ENCODE assay signal across 19 cellular contexts in the genomic region with DNA sequence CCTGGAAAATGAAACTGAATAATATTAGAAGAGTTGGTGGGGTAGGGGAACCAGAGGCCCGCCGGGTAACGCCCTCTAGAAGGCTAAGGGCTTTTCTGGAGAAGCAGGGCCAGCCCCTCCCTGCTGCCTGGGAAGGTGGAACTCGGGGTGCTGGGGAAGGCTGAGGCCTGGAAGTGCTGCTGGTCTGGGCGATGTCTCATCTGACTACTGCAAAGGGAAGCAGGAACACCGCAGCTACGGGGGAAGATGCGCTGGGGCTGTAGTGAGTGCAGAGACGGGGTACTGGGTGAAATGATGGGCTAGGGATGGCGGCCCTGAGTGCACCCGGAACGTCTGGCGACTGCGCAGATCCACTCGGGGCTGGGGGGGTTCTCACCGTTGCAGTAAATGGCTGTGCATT.
DNase-seq lines count a peak whose midpoint lies in the region; ATAC-seq and TF ChIP-seq lines count a peak whose summit lies in the region.
"Had no signal": no experiment of that assay in that cellular context is flagged by ENCODE, and none has a peak within 500 bp of the region (broad histone marks: within the 10 kb centered on the region; RNA-seq: fewer than 3 reads in every experiment).

No MANE protein-coding gene starts in this region.

- no peak overlapping the region for H3K23ac ChIP-seq in neuronal stem cell (ENCODE audit: low read depth, low read length, poor library complexity)

- no CpG with 5 or more reads among the region's 16 CpGs for WGBS in neuronal stem cell (ENCODE audit: extremely low coverage in 2 of 2, insufficient read length in 2 of 2, insufficient replicate concordance in 1 of 2), 2 donors

- H3K27ac Mint-ChIP-seq in activated T-cell treated with anti-CD3 and anti-CD28 coated beads, Interleukin-2, amount 50 U/mL, for 72 hours: no peak overlapping the region
- H3K27ac Mint-ChIP-seq in GM23338: no peak overlapping the region
- H3K27ac Mint-ChIP-seq in activated naive CD8-positive, alpha-beta T cell treated with anti-CD3 and anti-CD28 coated beads, Interleukin-2, amount 10 ng/mL, durations not matched to agents 7 days and 5 days: no peak overlapping the region
- H3K27ac Mint-ChIP-seq: mesothelial cell of epicardium, type B pancreatic cell had no signal

- peaks cover 8% of the 10 kb centered on the region for H3K4me1 Mint-ChIP-seq in activated T-cell treated with anti-CD3 and anti-CD28 coated beads, Interleukin-2, amount 50 U/mL, for 72 hours (ENCODE audit: low read depth)
- H3K4me1 Mint-ChIP-seq in GM23338: peaks cover 14% of the 10 kb centered on the region
- peaks cover 11% of the 10 kb centered on the region for H3K4me1 Mint-ChIP-seq in activated naive CD8-positive, alpha-beta T cell treated with anti-CD3 and anti-CD28 coated beads, Interleukin-2, amount 10 ng/mL, durations not matched to agents 7 days and 5 days
- H3K4me1 Mint-ChIP-seq: mesothelial cell of epicardium had no signal

- no peaks in the 10 kb centered on the region for H3K36me3 Mint-ChIP-seq in activated T-cell treated with anti-CD3 and anti-CD28 coated beads, Interleukin-2, amount 50 U/mL, for 72 hours (ENCODE audit: insufficient read depth in 2 of 2)
- H3K36me3 Mint-ChIP-seq in GM23338 (ENCODE audit: low read depth): no peaks in the 10 kb centered on the region
- no peaks in the 10 kb centered on the region for H3K36me3 Mint-ChIP-seq in activated naive CD8-positive, alpha-beta T cell treated with anti-CD3 and anti-CD28 coated beads, Interleukin-2, amount 10 ng/mL, durations not matched to agents 7 days and 5 days
- H3K36me3 Mint-ChIP-seq: mesothelial cell of epicardium, type B pancreatic cell had no signal

- DNase-seq in activated T-cell treated with anti-CD3 and anti-CD28 coated beads, Interleukin-2, amount 50 U/mL, for 72 hours: no peak
- no peak for DNase-seq in activated T-cell treated with anti-CD3 and anti-CD28 coated beads for 4 hours
- DNase-seq in GM23338 (ENCODE audit: low spot score): peak; percentile 43
- no peak for DNase-seq in activated naive CD8-positive, alpha-beta T cell treated with anti-CD3 and anti-CD28 coated beads, Interleukin-2, amount 10 ng/mL, durations not matched to agents 7 days and 5 days
- DNase-seq in neuronal stem cell (ENCODE audit: low spot score): no peak
- no peak for DNase-seq in stimulated activated CD8-positive, alpha-beta memory T cell treated with anti-CD3 and anti-CD28 coated beads, Interleukin-4, amount 100 ng/mL, for 48 hours
- DNase-seq in SHP77 (lab: John Stamatoyannopoulos, UW): no peak
- DNase-seq: EL, GOT3, hypothalamus, NCI-H1436 treated with DMSO at 0.1 percent for 48 hours, NCI-H2171 treated with DMSO at 0.1 percent for 48 hours, OCI-M1, retina, T1000 had no signal

- H3K36me3 ChIP-seq in GM23338 (ENCODE audit: insufficient read depth): no peaks in the 10 kb centered on the region
- H3K36me3 ChIP-seq in neuronal stem cell (replicated peaks in 1 of 2; ENCODE audit: control insufficient read depth in 2 of 2, insufficient read depth in 2 of 2, low read length in 2 of 2): no peaks in the 10 kb centered on the region
- H3K36me3 ChIP-seq: MG63 had no signal

- no peaks in the 10 kb centered on the region for H3K9me3 Mint-ChIP-seq in activated T-cell treated with anti-CD3 and anti-CD28 coated beads, Interleukin-2, amount 50 U/mL, for 72 hours
- no peaks in the 10 kb centered on the region for H3K9me3 Mint-ChIP-seq in GM23338
- H3K9me3 Mint-ChIP-seq in activated naive CD8-positive, alpha-beta T cell treated with anti-CD3 and anti-CD28 coated beads, Interleukin-2, amount 10 ng/mL, durations not matched to agents 7 days and 5 days: no peaks in the 10 kb centered on the region
- H3K9me3 Mint-ChIP-seq: mesothelial cell of epicardium, type B pancreatic cell had no signal

- H4K91ac ChIP-seq in neuronal stem cell (ENCODE audit: low read depth, low read length, poor library complexity): no peak overlapping the region

- no peak overlapping the region for H2BK12ac ChIP-seq in neuronal stem cell (ENCODE audit: low read length)

- no peak overlapping the region for H2BK5ac ChIP-seq in neuronal stem cell (ENCODE audit: low read length)

- H3K4me3 ChIP-seq in GM23338 (peak overlapping the region; percentile 45), neuronal stem cell (ENCODE audit: low read length in 2 of 2) (no peak overlapping the region)
- H3K4me3 ChIP-seq: MG63 had no signal

- ATAC-seq in activated T-cell treated with anti-CD3 and anti-CD28 coated beads, Interleukin-2, amount 50 U/mL, for 72 hours (replicated peaks in 1 of 2): peak in 1 of 2 donors; percentile 28
- ATAC-seq in GM23338 (peak; percentile 97), GM21825 (IDR thresholded peaks at IDR 0.05; ENCODE audit: unreplicated experiment) (no peak)
- no peak for ATAC-seq in activated naive CD8-positive, alpha-beta T cell treated with anti-CD3 and anti-CD28 coated beads, Interleukin-2, amount 10 ng/mL, durations not matched to agents 7 days and 5 days (ENCODE audit: low read depth)

- no peak overlapping the region for H2BK15ac ChIP-seq in neuronal stem cell (ENCODE audit: low read length)

- H2AK5ac ChIP-seq in neuronal stem cell (ENCODE audit: low read depth, low read length): no peak overlapping the region

- H3K4me2 ChIP-seq in GM23338 (peak overlapping the region; percentile 65), neuronal stem cell (ENCODE audit: insufficient read depth, low read length, poor library complexity, severe bottlenecking) (peak overlapping the region; percentile 23)

- no peaks in the 10 kb centered on the region for H3K79me2 ChIP-seq in GM23338 (replicated peaks; ENCODE audit: insufficient read depth)

- H3K79me1 ChIP-seq in neuronal stem cell (ENCODE audit: low read depth, low read length): peaks cover 2% of the 10 kb centered on the region

- H3K27me3 ChIP-seq in GM23338 (ENCODE audit: insufficient read depth) (no peaks in the 10 kb centered on the region), neuronal stem cell (ENCODE audit: control insufficient read depth in 3 of 3, insufficient read depth in 3 of 3, low read depth in 1 of 3, low read length in 3 of 3) (peaks cover 0 to 1% (median 0%) of the 10 kb centered on the region in 3 experiments)
- H3K27me3 ChIP-seq: MG63 had no signal

- H2BK120ac ChIP-seq in neuronal stem cell (ENCODE audit: low read depth, low read length): no peak overlapping the region

- H3K9ac ChIP-seq in neuronal stem cell (ENCODE audit: low read depth, low read length, poor library complexity): no peak overlapping the region

- peak overlapping the region; percentile 93 for H2AFZ ChIP-seq in GM23338
- H2AFZ ChIP-seq in neuronal stem cell (ENCODE audit: low read length): no peak overlapping the region

- peak overlapping the region; percentile 16 to 21 for H3K4me3 Mint-ChIP-seq in activated T-cell treated with anti-CD3 and anti-CD28 coated beads, Interleukin-2, amount 50 U/mL, for 72 hours
- H3K4me3 Mint-ChIP-seq in GM23338: peak overlapping the region; percentile 67
- H3K4me3 Mint-ChIP-seq in activated naive CD8-positive, alpha-beta T cell treated with anti-CD3 and anti-CD28 coated beads, Interleukin-2, amount 10 ng/mL, durations not matched to agents 7 days and 5 days: peak overlapping the region; percentile 47
- H3K4me3 Mint-ChIP-seq: mesothelial cell of epicardium, type B pancreatic cell had no signal

- no peaks in the 10 kb centered on the region for H4K20me1 ChIP-seq in GM23338 (replicated peaks; ENCODE audit: insufficient read depth)

- H3K18ac ChIP-seq in neuronal stem cell (ENCODE audit: low read length): peak overlapping the region; percentile 62

- peaks cover 5% of the 10 kb centered on the region; the same call in 1 of the 2 replicates for H3K4me1 ChIP-seq in GM23338 (ENCODE audit: insufficient read depth)
- no peaks in the 10 kb centered on the region for H3K4me1 ChIP-seq in neuronal stem cell (ENCODE audit: control insufficient read depth in 2 of 2, insufficient read depth in 1 of 2, low read depth in 1 of 2, low read length in 2 of 2)

- no peak overlapping the region for H4K8ac ChIP-seq in neuronal stem cell (ENCODE audit: low read depth, low read length)

- no peaks in the 10 kb centered on the region for H3K27me3 Mint-ChIP-seq in activated T-cell treated with anti-CD3 and anti-CD28 coated beads, Interleukin-2, amount 50 U/mL, for 72 hours (ENCODE audit: low read depth)
- peaks cover 8% of the 10 kb centered on the region for H3K27me3 Mint-ChIP-seq in GM23338 (ENCODE audit: insufficient read depth, low read depth, poor library complexity)
- H3K27me3 Mint-ChIP-seq in activated naive CD8-positive, alpha-beta T cell treated with anti-CD3 and anti-CD28 coated beads, Interleukin-2, amount 10 ng/mL, durations not matched to agents 7 days and 5 days: no peaks in the 10 kb centered on the region

- no peak for TF ChIP-seq CTCF in GM23338 (conservative IDR thresholded peaks at IDR 0.05; ENCODE audit: low read depth in 2 of 2)

- no peaks in the 10 kb centered on the region for H3K9me2 ChIP-seq in GM23338 (ENCODE audit: insufficient read depth)

- H3K4ac ChIP-seq in neuronal stem cell (ENCODE audit: low read length): no peak overlapping the region

- no peaks in the 10 kb centered on the region for H3F3A ChIP-seq in GM23338 (replicated peaks; ENCODE audit: low read depth)

- no peaks in the 10 kb centered on the region for H3K9me3 ChIP-seq in neuronal stem cell (replicated peaks in 1 of 2; ENCODE audit: control insufficient read depth in 2 of 2, insufficient read depth in 1 of 2, low read depth in 1 of 2, low read length in 2 of 2)
- H3K9me3 ChIP-seq: MG63 had no signal

- POLR2A ChIA-PET in activated naive CD8-positive, alpha-beta T cell treated with anti-CD3 and anti-CD28 coated beads, Interleukin-2, amount 10 ng/mL, durations not matched to agents 7 days and 5 days (lab: Charles Lee): no interaction called here

- H3K14ac ChIP-seq in neuronal stem cell (ENCODE audit: low read length): peak overlapping the region; percentile 58

- H3K27ac ChIP-seq in GM23338 (ENCODE audit: low read depth) (no peak overlapping the region), neuronal stem cell (replicated peaks; ENCODE audit: low read length) (no peak overlapping the region)
